ENCODE assay signal across 2 cellular contexts in the genomic region with DNA sequence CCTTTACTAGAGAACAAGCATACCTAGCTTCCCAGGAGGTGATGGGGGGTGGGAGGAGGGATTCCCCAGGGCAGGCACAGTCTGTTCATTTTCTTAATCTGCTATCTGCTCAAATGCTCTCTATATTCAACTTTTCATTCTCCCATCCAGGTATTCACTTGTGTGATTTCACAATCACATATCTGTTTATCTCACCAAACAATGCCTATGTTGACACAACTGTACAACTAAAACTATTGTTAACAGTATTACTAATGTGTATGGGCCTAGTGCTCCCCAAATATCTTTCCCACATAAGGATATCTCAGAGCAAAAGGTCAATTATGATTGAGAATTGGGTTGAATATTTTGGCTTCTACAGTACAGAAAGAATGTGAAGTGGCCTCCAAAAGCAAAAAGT.
TF ChIP-seq lines count a peak whose summit lies in the region.

No MANE protein-coding gene starts in this region.

TF ChIP-seq in IMR-90, 13 proteins besides CTCF, POLR2A, EP300 and RAD21:
- TF ChIP-seq FOS (IDR thresholded peaks at IDR 0.05; ENCODE audit: low read depth, low read length) (no peak), CEBPB (IDR thresholded peaks at IDR 0.05; ENCODE audit: low read depth, low read length) (peak; percentile 67; the same call in 1 of the 2 replicates)

TF ChIP-seq in H1, 55 proteins besides CTCF, POLR2A, EP300 and RAD21:
- no peak for TF ChIP-seq GABPA (IDR thresholded peaks at IDR 0.05; ENCODE audit: borderline replicate concordance, insufficient read depth, low read length)
- TF ChIP-seq TBP (IDR thresholded peaks at IDR 0.05; ENCODE audit: low read depth, low read length): no peak
- no peak for TF ChIP-seq ASH2L (IDR thresholded peaks at IDR 0.05; ENCODE audit: low read length)
- no peak for TF ChIP-seq KDM1A (IDR thresholded peaks at IDR 0.05; ENCODE audit: borderline replicate concordance, low read length)
- TF ChIP-seq CTBP2 (IDR thresholded peaks at IDR 0.05; ENCODE audit: borderline replicate concordance, insufficient read depth, insufficient read length, low read length): no peak
- no peak for TF ChIP-seq KDM4A (IDR thresholded peaks at IDR 0.05; ENCODE audit: low read depth, low read length, severe bottlenecking)
- no peak for TF ChIP-seq HDAC2 (IDR thresholded peaks at IDR 0.05; ENCODE audit: borderline replicate concordance in 1 of 2, low read depth in 2 of 2, low read length in 2 of 2)
- TF ChIP-seq ZNF274 (IDR thresholded peaks at IDR 0.05; ENCODE audit: borderline replicate concordance, extremely low read depth, low read length): no peak
- no peak for TF ChIP-seq SIN3A (conservative IDR thresholded peaks at IDR 0.05 in 1 of 2, IDR thresholded peaks at IDR 0.05 in 1 of 2; ENCODE audit: low read depth in 1 of 2, low read length in 2 of 2)
- no peak for TF ChIP-seq MAFK (IDR thresholded peaks at IDR 0.05; ENCODE audit: low read depth, low read length)
- TF ChIP-seq RFX5 (IDR thresholded peaks at IDR 0.05; ENCODE audit: borderline replicate concordance, low read depth, low read length): no peak
- TF ChIP-seq, protein P1, sequence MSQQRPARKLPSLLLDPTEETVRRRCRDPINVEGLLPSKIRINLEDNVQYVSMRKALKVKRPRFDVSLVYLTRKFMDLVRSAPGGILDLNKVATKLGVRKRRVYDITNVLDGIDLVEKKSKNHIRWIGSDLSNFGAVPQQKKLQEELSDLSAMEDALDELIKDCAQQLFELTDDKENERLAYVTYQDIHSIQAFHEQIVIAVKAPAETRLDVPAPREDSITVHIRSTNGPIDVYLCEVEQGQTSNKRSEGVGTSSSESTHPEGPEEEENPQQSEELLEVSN (IDR thresholded peaks at IDR 0.05): no peak
- TF ChIP-seq CHD1 (IDR thresholded peaks at IDR 0.05; ENCODE audit: low read depth, low read length): no peak
- no peak for TF ChIP-seq KDM5A (IDR thresholded peaks at IDR 0.05; ENCODE audit: low read length)
- no peak for TF ChIP-seq SIRT6 (IDR thresholded peaks at IDR 0.05; ENCODE audit: low read length)
- TF ChIP-seq SIX5 (IDR thresholded peaks at IDR 0.05; ENCODE audit: low read depth, low read length): no peak
- no peak for TF ChIP-seq CBX5 (IDR thresholded peaks at IDR 0.05; ENCODE audit: low read depth, low read length)
- no peak for TF ChIP-seq NRF1 (IDR thresholded peaks at IDR 0.05; ENCODE audit: low read depth, low read length)
- TF ChIP-seq SP1 (IDR thresholded peaks at IDR 0.05; ENCODE audit: low read depth, low read length): no peak
- no peak for TF ChIP-seq SP4 (IDR thresholded peaks at IDR 0.05; ENCODE audit: low read length)
TF ChIP-seq in H1: peak in this region for 0.
